18 cellular contexts compared by ENCODE assay signal in the genomic region with DNA sequence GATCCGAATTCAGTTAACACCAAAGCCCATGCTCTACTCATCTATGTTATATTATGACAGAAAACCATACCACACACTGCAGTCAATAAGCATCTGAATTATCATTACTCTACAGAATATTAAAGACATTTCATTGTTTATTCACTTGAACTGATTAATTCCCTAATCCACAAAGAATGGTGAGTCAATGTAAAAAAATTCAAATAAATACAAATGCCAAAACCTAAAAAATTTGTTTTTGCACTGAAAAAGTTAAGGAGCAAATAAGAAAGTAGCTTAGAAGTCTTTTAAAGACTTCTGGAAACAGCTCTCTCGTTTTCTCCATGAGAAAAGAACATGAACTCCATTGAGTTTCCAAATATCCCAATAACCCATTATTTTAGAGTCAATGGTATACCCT.
"Had no signal": no experiment of that assay in that cellular context is flagged by ENCODE, and none has a peak within 500 bp of the region (broad histone marks: within the 10 kb centered on the region; RNA-seq: fewer than 3 reads in every experiment).

No MANE protein-coding gene starts in this region.

- DNase-seq: activated CD4-positive, alpha-beta T cell treated with anti-CD3 and anti-CD28 coated beads, Interleukin-2, amount 50 U/mL, for 4 hours; activated CD8-positive, alpha-beta memory T cell treated with anti-CD3 and anti-CD28 coated beads, Interleukin-2, amount 10 ng/mL, durations not matched to agents 7 days and 5 days; activated naive CD4-positive, alpha-beta T cell treated with anti-CD3 and anti-CD28 coated beads, Interleukin-2, amount 50 U/mL, for 16 hours; activated T-cell treated with anti-CD3 and anti-CD28 coated beads, Interleukin-2, amount 50 U/mL, for 1 hour; adrenal gland; dorsolateral prefrontal cortex; foreskin keratinocyte; glutamatergic neuron; immature natural killer cell; left cardiac atrium; midbrain; ovary; right lobe of liver; stimulated activated CD4-positive, alpha-beta T cell treated with anti-CD3 and anti-CD28 coated beads, Interleukin-1b, Interleukin-23, amount 100 ng/mL, for 48 hours; stomach had no signal

- H3K27me3 ChIP-seq: adrenal gland, dorsolateral prefrontal cortex, neural progenitor cell, ovary, right lobe of liver, stomach had no signal

- H3K4me1 ChIP-seq: foreskin keratinocyte, neural progenitor cell, right lobe of liver had no signal

- H3K9me3 ChIP-seq: adrenal gland, ovary, right lobe of liver, stomach, thoracic aorta had no signal

- H3K4me2 ChIP-seq: neural progenitor cell had no signal

- H3K4me3 ChIP-seq: adrenal gland, dorsolateral prefrontal cortex, lung, neural progenitor cell, ovary, right lobe of liver, stomach, thoracic aorta had no signal

- H2AFZ ChIP-seq: neural progenitor cell had no signal

- H3K9ac ChIP-seq: neural progenitor cell had no signal

- H3K27ac ChIP-seq: adrenal gland, dorsolateral prefrontal cortex, foreskin keratinocyte, neural progenitor cell, right lobe of liver, thoracic aorta had no signal

- H3K36me3 ChIP-seq: adrenal gland, neural progenitor cell, ovary, right lobe of liver, stomach, thoracic aorta had no signal
